ENCODE assay signal across 17 cellular contexts in the genomic region with DNA sequence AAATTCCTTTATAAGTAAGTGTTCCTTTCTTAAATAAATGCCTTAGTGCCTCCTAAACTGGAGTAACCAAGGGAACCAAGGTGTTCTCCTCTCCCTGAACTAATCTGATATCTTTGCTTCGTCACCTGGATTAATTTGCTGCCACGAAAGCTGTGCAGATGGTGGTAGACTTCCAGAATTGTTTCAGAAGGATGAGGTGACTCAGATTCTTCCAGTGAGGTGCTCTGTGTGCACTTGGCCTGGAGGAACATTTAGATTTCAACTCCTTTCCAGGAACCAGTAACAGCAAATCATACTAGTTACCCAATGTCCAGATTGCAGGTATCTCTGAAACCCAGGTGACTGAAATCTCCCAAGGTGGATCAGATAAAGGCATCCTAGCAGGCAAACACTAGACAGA.
A peak's percentile ranks its signal among the peaks of the same experiment; 100 is the strongest.
DNase-seq lines count a peak whose midpoint lies in the region; ATAC-seq, FAIRE-seq and TF ChIP-seq lines count a peak whose summit lies in the region.
"Had no signal": no experiment of that assay in that cellular context is flagged by ENCODE, and none has a peak within 500 bp of the region (broad histone marks: within the 10 kb centered on the region; RNA-seq: fewer than 3 reads in every experiment).

No MANE protein-coding gene starts in this region.

- H3K27ac ChIP-seq in GM23338 (ENCODE audit: low read depth) (peak overlapping the region; percentile 64), left lung (no peak overlapping the region)
- H3K27ac ChIP-seq: BLaER1, GM23248 had no signal

- DNase-seq in GM23338 (ENCODE audit: low spot score): no peak
- peak; percentile 20 for DNase-seq in bronchial epithelial cell (ENCODE audit: low read depth)
- DNase-seq in epithelial cell of esophagus (ENCODE audit: low read depth): peak; percentile 30
- DNase-seq in left lung: no peak
- no peak for DNase-seq in left cardiac atrium
- DNase-seq in Caco-2: no peak
- DNase-seq: 8988T; Calu3; CD4-positive, alpha-beta memory T cell; DMS79 treated with DMSO at 0.1 percent for 48 hours; GF-D8; GM23248; H7 had no signal

- ATAC-seq in GM23338 (no peak), left lung (peak; percentile 69), GM19351 (IDR thresholded peaks at IDR 0.05; ENCODE audit: unreplicated experiment) (no peak), left cardiac atrium (no peak), GM21786 (IDR thresholded peaks at IDR 0.05; ENCODE audit: unreplicated experiment) (no peak)

- H3K4me1 ChIP-seq in GM23338 (ENCODE audit: insufficient read depth) (peaks cover 58% of the 10 kb centered on the region), left lung (no peaks in the 10 kb centered on the region), Caco-2 (peaks cover 20% of the 10 kb centered on the region)
- H3K4me1 ChIP-seq: BLaER1 had no signal

- H3K36me3 ChIP-seq in GM23338 (ENCODE audit: insufficient read depth): no peaks in the 10 kb centered on the region; the same call in 1 of the 2 replicates
- no peaks in the 10 kb centered on the region for H3K36me3 ChIP-seq in bronchial epithelial cell (ENCODE audit: control insufficient read depth, insufficient read depth, low read length)
- no peaks in the 10 kb centered on the region for H3K36me3 ChIP-seq in left lung
- H3K36me3 ChIP-seq in Caco-2 (ENCODE audit: control insufficient read depth, insufficient read depth, low read length): no peaks in the 10 kb centered on the region
- H3K36me3 ChIP-seq: BLaER1 had no signal

- H3K27me3 Mint-ChIP-seq in GM23338 (ENCODE audit: insufficient read depth, low read depth, poor library complexity) (peaks cover 3% of the 10 kb centered on the region), Caco-2 (ENCODE audit: insufficient read depth, unreplicated experiment) (no peaks in the 10 kb centered on the region)
- H3K27me3 Mint-ChIP-seq: CD4-positive, alpha-beta memory T cell had no signal

- H3K36me3 Mint-ChIP-seq in GM23338 (ENCODE audit: low read depth) (peaks cover 41% of the 10 kb centered on the region), Caco-2 (ENCODE audit: insufficient read depth, unreplicated experiment) (no peaks in the 10 kb centered on the region)
- H3K36me3 Mint-ChIP-seq: CD14-positive monocyte; CD4-positive, alpha-beta memory T cell had no signal

- H3K4me3 ChIP-seq in GM23338 (peak overlapping the region; percentile 24; the same call in 1 of the 2 replicates), bronchial epithelial cell (ENCODE audit: low read depth, low read length) (no peak overlapping the region), epithelial cell of esophagus (ENCODE audit: low read length) (no peak overlapping the region), left lung (no peak overlapping the region), Caco-2 (ENCODE audit: low read depth, low read length) (no peak overlapping the region)
- H3K4me3 ChIP-seq: BLaER1, GM23248 had no signal

- H3K27ac Mint-ChIP-seq in GM23338 (peak overlapping the region; percentile 69), Caco-2 (ENCODE audit: unreplicated experiment) (no peak overlapping the region)
- H3K27ac Mint-ChIP-seq: CD4-positive, alpha-beta memory T cell had no signal

- POLR2A ChIA-PET in Caco-2 (lab: Charles Lee): no interaction called here

- no peak for FAIRE-seq in bronchial epithelial cell (lab: Jason Lieb, UNC)

- intact Hi-C loops in left lung (cut with DNase I): no loop called here
- intact Hi-C loops in left cardiac atrium (cut with DNase I): no loop called here
- intact Hi-C loops in Caco-2 (cut with micrococcal nuclease; ENCODE audit: unreplicated experiment): loop anchor here (5.0 kb wide), 1 partner anchor 119 kb away; no protein-coding TSS in a partner anchor

- no peaks in the 10 kb centered on the region for H3K27me3 ChIP-seq in GM23338 (ENCODE audit: insufficient read depth)
- no peaks in the 10 kb centered on the region for H3K27me3 ChIP-seq in bronchial epithelial cell (ENCODE audit: control insufficient read depth, insufficient read depth, low read length)
- no peaks in the 10 kb centered on the region for H3K27me3 ChIP-seq in left lung
- H3K27me3 ChIP-seq in Caco-2 (replicated peaks; ENCODE audit: control insufficient read depth, insufficient read depth, low read length): no peaks in the 10 kb centered on the region
- H3K27me3 ChIP-seq: BLaER1 had no signal

- H3F3A ChIP-seq in GM23338 (replicated peaks; ENCODE audit: low read depth): no peaks in the 10 kb centered on the region

- no peak overlapping the region for H2AFZ ChIP-seq in GM23338
- H2AFZ ChIP-seq: GM23248 had no signal

- H4K20me1 ChIP-seq in GM23338 (replicated peaks; ENCODE audit: insufficient read depth): no peaks in the 10 kb centered on the region
- H4K20me1 ChIP-seq: BLaER1 had no signal

- H3K9me2 ChIP-seq in GM23338 (ENCODE audit: insufficient read depth): no peaks in the 10 kb centered on the region

- H3K4me1 Mint-ChIP-seq in GM23338 (peaks cover 64% of the 10 kb centered on the region), Caco-2 (ENCODE audit: low read depth, unreplicated experiment) (peaks cover 20% of the 10 kb centered on the region)
- H3K4me1 Mint-ChIP-seq: CD14-positive monocyte; CD4-positive, alpha-beta memory T cell had no signal

- H3K9me3 ChIP-seq in left lung (no peaks in the 10 kb centered on the region), Caco-2 (peaks cover 9% of the 10 kb centered on the region)
- H3K9me3 ChIP-seq: BLaER1 had no signal

- peak overlapping the region; percentile 66 for H3K4me2 ChIP-seq in GM23338
- H3K4me2 ChIP-seq: BLaER1 had no signal

- H3K9me3 Mint-ChIP-seq in GM23338 (peaks cover 14% of the 10 kb centered on the region), Caco-2 (ENCODE audit: unreplicated experiment) (peaks cover 26% of the 10 kb centered on the region)

- H3K79me2 ChIP-seq in GM23338 (replicated peaks; ENCODE audit: insufficient read depth): peaks cover 84% of the 10 kb centered on the region

- peak overlapping the region; percentile 0; the same call in 1 of the 3 replicates for H3K4me3 Mint-ChIP-seq in GM23338
- H3K4me3 Mint-ChIP-seq in Caco-2 (ENCODE audit: unreplicated experiment): no peak overlapping the region
- H3K4me3 Mint-ChIP-seq: CD14-positive monocyte; CD4-positive, alpha-beta memory T cell had no signal

- CTCF ChIA-PET in Caco-2 (lab: Charles Lee): no interaction called here

- TF ChIP-seq CTCF in GM23338 (conservative IDR thresholded peaks at IDR 0.05; ENCODE audit: low read depth in 2 of 2) (no peak), bronchial epithelial cell (IDR thresholded peaks at IDR 0.05; ENCODE audit: insufficient read depth, low read length, severe bottlenecking) (no peak), epithelial cell of esophagus (IDR thresholded peaks at IDR 0.05; ENCODE audit: insufficient read depth, low read depth, low read length, missing control alignments) (no peak), left lung (IDR thresholded peaks at IDR 0.05) (no peak), Caco-2 (IDR thresholded peaks at IDR 0.05; ENCODE audit: insufficient read depth in 1 of 2, low read depth in 1 of 2, low read length in 1 of 2, severe bottlenecking in 1 of 2, unreplicated experiment in 1 of 2) (no peak)

- BruUV-seq in Caco-2 (replicated peaks; lab: Mats Ljungman, UMichigan): no TSS peak

TF ChIP-seq in GM23338, 12 proteins besides CTCF, POLR2A, EP300 and RAD21:
- TF ChIP-seq STAT1 (IDR thresholded peaks at IDR 0.05; ENCODE audit: unreplicated experiment): no peak
- TF ChIP-seq, protein P1, sequence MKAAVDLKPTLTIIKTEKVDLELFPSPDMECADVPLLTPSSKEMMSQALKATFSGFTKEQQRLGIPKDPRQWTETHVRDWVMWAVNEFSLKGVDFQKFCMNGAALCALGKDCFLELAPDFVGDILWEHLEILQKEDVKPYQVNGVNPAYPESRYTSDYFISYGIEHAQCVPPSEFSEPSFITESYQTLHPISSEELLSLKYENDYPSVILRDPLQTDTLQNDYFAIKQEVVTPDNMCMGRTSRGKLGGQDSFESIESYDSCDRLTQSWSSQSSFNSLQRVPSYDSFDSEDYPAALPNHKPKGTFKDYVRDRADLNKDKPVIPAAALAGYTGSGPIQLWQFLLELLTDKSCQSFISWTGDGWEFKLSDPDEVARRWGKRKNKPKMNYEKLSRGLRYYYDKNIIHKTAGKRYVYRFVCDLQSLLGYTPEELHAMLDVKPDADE (IDR thresholded peaks at IDR 0.05): no peak

Comparison
In these comparisons a context has a peak if more than half of its experiments do, and no peak if none do; other contexts are left out.
1. DNase-seq: peak in bronchial epithelial cell (single experiment) and epithelial cell of esophagus (single experiment); none in GM23338 (single experiment), left lung (0 of 2), left cardiac atrium (single experiment) and Caco-2 (0 of 2).